In genomic region chrX:24525455-24525854, GRCh38 we compare ENCODE assay signal across 28 cellular contexts.
"Had no signal": no experiment of that assay in that cellular context is flagged by ENCODE, and none has a peak within 500 bp of the region (broad histone marks: within the 10 kb centered on the region; RNA-seq: fewer than 3 reads in every experiment).

No MANE protein-coding gene starts in this region.

- H3K36me3 Mint-ChIP-seq: activated naive CD8-positive, alpha-beta T cell had no signal

- DNase-seq: activated CD4-positive, alpha-beta memory T cell treated with anti-CD3 and anti-CD28 coated beads for 36 hours; activated CD4-positive, alpha-beta T cell treated with anti-CD3 and anti-CD28 coated beads for 36 hours; activated CD4-positive, alpha-beta T cell treated with anti-CD3 and anti-CD28 coated beads, Interleukin-2, amount 10 ng/mL, durations not matched to agents 24 days and 14 days; activated CD4-positive, CD25-positive, alpha-beta regulatory T cell; activated CD4-positive, CD25-positive, alpha-beta regulatory T cell treated with anti-CD3 and anti-CD28 coated beads, Interleukin-2, amount 50 U/mL, for 72 hours; activated CD8-positive, alpha-beta memory T cell treated with anti-CD3 and anti-CD28 coated beads, Interleukin-2, amount 10 ng/mL, durations not matched to agents 7 days and 5 days; activated CD8-positive, alpha-beta memory T cell treated with anti-CD3 and anti-CD28 coated beads, Interleukin-2, amount 50 U/mL, for 4 hours; activated CD8-positive, alpha-beta T cell treated with anti-CD3 and anti-CD28 coated beads, Interleukin-2, amount 10 ng/mL, durations not matched to agents 7 days and 5 days; activated effector memory CD4-positive, alpha-beta T cell treated with Interleukin-2 at 50 U/mL for 16 hours; activated gamma-delta T cell treated with Interleukin-2 at 50 U/mL for 16 hours; activated naive CD4-positive, alpha-beta T cell treated with anti-CD3 and anti-CD28 coated beads, Interleukin-2, amount 50 U/mL, for 16 hours; activated naive CD4-positive, alpha-beta T cell treated with Interleukin-2 at 50 U/mL for 16 hours; activated T-cell treated with anti-CD3 and anti-CD28 coated beads, Interleukin-2, amount 50 U/mL, for 1 hour; amniotic stem cell; anterior cingulate cortex; body of pancreas; caudate nucleus; cortex of kidney; dermis blood vessel endothelial cell; effector CD4-positive, alpha-beta T cell; effector memory CD8-positive, alpha-beta T cell; esophagus squamous epithelium; foreskin melanocyte; T-helper 2 cell had no signal

- H3K4me1 ChIP-seq: body of pancreas, esophagus squamous epithelium, gastroesophageal sphincter had no signal

- H3K4me3 Mint-ChIP-seq: activated CD4-positive, alpha-beta memory T cell treated with anti-CD3 and anti-CD28 coated beads for 36 hours; activated CD4-positive, alpha-beta T cell treated with anti-CD3 and anti-CD28 coated beads for 36 hours; activated CD4-positive, alpha-beta T cell treated with anti-CD3 and anti-CD28 coated beads, Interleukin-2, amount 10 ng/mL, durations not matched to agents 24 days and 14 days; activated CD8-positive, alpha-beta memory T cell treated with anti-CD3 and anti-CD28 coated beads, Interleukin-2, amount 10 ng/mL, durations not matched to agents 7 days and 5 days; activated CD8-positive, alpha-beta T cell treated with anti-CD3 and anti-CD28 coated beads, Interleukin-2, amount 10 ng/mL, durations not matched to agents 7 days and 5 days; activated naive CD8-positive, alpha-beta T cell; activated T-helper 17 cell treated with anti-CD3 and anti-CD28 coated beads, Interleukin-2, amount 50 U/mL, for 72 hours; effector memory CD8-positive, alpha-beta T cell had no signal

- ATAC-seq: activated CD4-positive, alpha-beta T cell treated with anti-CD3 and anti-CD28 coated beads for 36 hours; activated CD8-positive, alpha-beta memory T cell treated with anti-CD3 and anti-CD28 coated beads, Interleukin-2, amount 10 ng/mL, durations not matched to agents 7 days and 5 days; activated CD8-positive, alpha-beta T cell treated with anti-CD3 and anti-CD28 coated beads, Interleukin-2, amount 10 ng/mL, durations not matched to agents 7 days and 5 days; activated T-helper 17 cell treated with anti-CD3 and anti-CD28 coated beads, Interleukin-2, amount 50 U/mL, for 72 hours; body of pancreas; effector memory CD8-positive, alpha-beta T cell; gastroesophageal sphincter had no signal

- H3K9me3 Mint-ChIP-seq: activated CD4-positive, alpha-beta memory T cell treated with anti-CD3 and anti-CD28 coated beads for 36 hours; activated CD4-positive, alpha-beta T cell treated with anti-CD3 and anti-CD28 coated beads, Interleukin-2, amount 10 ng/mL, durations not matched to agents 24 days and 14 days; activated T-helper 17 cell treated with anti-CD3 and anti-CD28 coated beads, Interleukin-2, amount 50 U/mL, for 72 hours; effector memory CD8-positive, alpha-beta T cell had no signal

- H3K27me3 ChIP-seq: body of pancreas, esophagus squamous epithelium, gastroesophageal sphincter had no signal

- H3K9me3 ChIP-seq: body of pancreas, esophagus squamous epithelium, gastroesophageal sphincter had no signal

- H3K27me3 Mint-ChIP-seq: activated CD4-positive, alpha-beta memory T cell treated with anti-CD3 and anti-CD28 coated beads for 36 hours; activated CD4-positive, alpha-beta T cell treated with anti-CD3 and anti-CD28 coated beads for 36 hours; activated CD4-positive, alpha-beta T cell treated with anti-CD3 and anti-CD28 coated beads, Interleukin-2, amount 10 ng/mL, durations not matched to agents 24 days and 14 days; activated CD8-positive, alpha-beta memory T cell treated with anti-CD3 and anti-CD28 coated beads, Interleukin-2, amount 10 ng/mL, durations not matched to agents 7 days and 5 days; activated naive CD8-positive, alpha-beta T cell; activated T-helper 17 cell treated with anti-CD3 and anti-CD28 coated beads, Interleukin-2, amount 50 U/mL, for 72 hours; effector memory CD8-positive, alpha-beta T cell had no signal

- H3K4me1 Mint-ChIP-seq: activated CD4-positive, alpha-beta T cell treated with anti-CD3 and anti-CD28 coated beads for 36 hours; activated CD4-positive, alpha-beta T cell treated with anti-CD3 and anti-CD28 coated beads, Interleukin-2, amount 10 ng/mL, durations not matched to agents 24 days and 14 days; activated T-helper 17 cell treated with anti-CD3 and anti-CD28 coated beads, Interleukin-2, amount 50 U/mL, for 72 hours had no signal

- H3K27ac ChIP-seq: body of pancreas, epithelial cell of prostate, esophagus squamous epithelium, gastroesophageal sphincter had no signal

- H3K4me3 ChIP-seq: body of pancreas, esophagus squamous epithelium, gastroesophageal sphincter had no signal

- H3K27ac Mint-ChIP-seq: activated CD4-positive, alpha-beta memory T cell treated with anti-CD3 and anti-CD28 coated beads for 36 hours; activated CD4-positive, alpha-beta T cell treated with anti-CD3 and anti-CD28 coated beads for 36 hours; activated CD4-positive, alpha-beta T cell treated with anti-CD3 and anti-CD28 coated beads, Interleukin-2, amount 10 ng/mL, durations not matched to agents 24 days and 14 days; activated CD8-positive, alpha-beta memory T cell treated with anti-CD3 and anti-CD28 coated beads, Interleukin-2, amount 10 ng/mL, durations not matched to agents 7 days and 5 days; activated CD8-positive, alpha-beta T cell treated with anti-CD3 and anti-CD28 coated beads, Interleukin-2, amount 10 ng/mL, durations not matched to agents 7 days and 5 days; activated naive CD8-positive, alpha-beta T cell; activated T-helper 17 cell treated with anti-CD3 and anti-CD28 coated beads, Interleukin-2, amount 50 U/mL, for 72 hours; effector memory CD8-positive, alpha-beta T cell had no signal
